ENCODE assay signal across 1 cellular context in genomic region chr7:43653466-43653865, GRCh38.
TF ChIP-seq lines count a peak whose summit lies in the region.

No MANE protein-coding gene starts in this region.

TF ChIP-seq in HepG2, 621 proteins besides CTCF, POLR2A, EP300 and RAD21 (continued from another document):
- no peak for TF ChIP-seq TRAFD1 (CRISPR knock-in tag; IDR thresholded peaks at IDR 0.05; ENCODE audit: borderline replicate concordance)
- TF ChIP-seq TERF1 (CRISPR knock-in tag; IDR thresholded peaks at IDR 0.05): no peak
- no peak for TF ChIP-seq TGIF2 (CRISPR knock-in tag; IDR thresholded peaks at IDR 0.05)
- TF ChIP-seq ZNF407 (CRISPR knock-in tag; IDR thresholded peaks at IDR 0.05; ENCODE audit: not compliant biosample characterization): no peak
- TF ChIP-seq GABPB1 (CRISPR knock-in tag; IDR thresholded peaks at IDR 0.05): no peak
